In genomic region chr16:64740261-64740660, GRCh38 we compare ENCODE assay signal across 24 cellular contexts.
"Had no signal": no experiment of that assay in that cellular context is flagged by ENCODE, and none has a peak within 500 bp of the region (broad histone marks: within the 10 kb centered on the region; RNA-seq: fewer than 3 reads in every experiment).

No MANE protein-coding gene starts in this region.

- H3K4me3 ChIP-seq: stomach, suprapubic skin, testis, thoracic aorta, thyroid gland, tibial artery, tibial nerve, transverse colon, upper lobe of left lung, upper lobe of right lung, uterus, vagina had no signal

- H3K4me1 ChIP-seq: suprapubic skin, testis, thyroid gland, upper lobe of right lung, uterus, vagina had no signal

- H3K27me3 ChIP-seq: stomach, suprapubic skin, testis, thyroid gland, tibial artery, tibial nerve, transverse colon, upper lobe of left lung, upper lobe of right lung, uterus, vagina had no signal

- H3K36me3 ChIP-seq: stomach, suprapubic skin, thoracic aorta, thyroid gland, tibial artery, tibial nerve, transverse colon, upper lobe of left lung, upper lobe of right lung, uterus, vagina had no signal

- H3K9me3 ChIP-seq: suprapubic skin, testis, thoracic aorta, thyroid gland, tibial artery, transverse colon, upper lobe of left lung, upper lobe of right lung, uterus, vagina had no signal

- DNase-seq: stimulated activated CD4-positive, alpha-beta T cell treated with anti-CD3 and anti-CD28 coated beads, Interleukin-2, amount 100 ng/mL, for 48 hours; stimulated activated CD4-positive, alpha-beta T cell treated with anti-CD3 and anti-CD28 coated beads, Interleukin-4, amount 100 ng/mL, for 1 hour; stimulated activated CD4-positive, alpha-beta T cell treated with anti-CD3 and anti-CD28 coated beads, Interleukin-4, amount 100 ng/mL, for 24 hours; stimulated activated CD4-positive, alpha-beta T cell treated with anti-CD3 and anti-CD28 coated beads, Interleukin-4, amount 100 ng/mL, for 4 hours; stimulated activated CD8-positive, alpha-beta memory T cell treated with anti-CD3 and anti-CD28 coated beads, Interleukin-4, amount 100 ng/mL, for 48 hours; stimulated activated naive B cell treated with anti-CD40 and anti-IgM and Interleukin-4, amounts not matched to agents 10 μg/mL and 1 μg/mL and 100 μg/mL, for 72 hours; stimulated activated naive CD4-positive, alpha-beta T cell; stimulated activated naive CD4-positive, alpha-beta T cell treated with Interleukin-2 at 50 U/mL for 16 hours; stimulated activated naive CD8-positive, alpha-beta T cell treated with anti-CD3 and anti-CD28 coated beads, Interleukin-15, amount 100 ng/mL, for 72 hours; stimulated activated naive CD8-positive, alpha-beta T cell treated with anti-CD3 and anti-CD28 coated beads, Interleukin-15, Interleukin-2, amounts not matched to agents 100 U/mL and 50 U/mL, for 24 hours; stomach; substantia nigra; testis; thyroid gland; tibial artery; transverse colon; trophoblast cell; upper lobe of left lung; upper lobe of right lung; uterus had no signal

- H3K27ac ChIP-seq: stomach, suprapubic skin, testis, thoracic aorta, thyroid gland, tibial artery, tibial nerve, transverse colon, upper lobe of left lung, upper lobe of right lung, uterus, vagina had no signal
